28 cellular contexts compared by ENCODE assay signal in genomic region chr12:15193927-15194326, GRCh38. TPM values are rescaled to one million over a fixed set of nuclear protein-coding genes. Genes with fewer than 3 reads are reported as not detected.
DNase-seq lines count a peak whose midpoint lies in the region; ATAC-seq, FAIRE-seq and TF ChIP-seq lines count a peak whose summit lies in the region.
"Had no signal": no experiment of that assay in that cellular context is flagged by ENCODE, and none has a peak within 500 bp of the region (broad histone marks: within the 10 kb centered on the region; RNA-seq: fewer than 3 reads in every experiment).

No MANE protein-coding gene starts in this region.

- CTCF ChIA-PET in K562 (lab: Yijun Ruan, JAX; ENCODE audit: low intra/inter-chr PET ratio), result no interaction called here
- CTCF ChIA-PET in activated naive CD4-positive, alpha-beta T cell treated with anti-CD3 and anti-CD28 coated beads for 36 hours (lab: Charles Lee), result interaction anchor here (1.0 kb wide), 1 partner anchor 27 kb away, joined by 3 read pairs; the partner anchor contains the start of gene RERG

- H3K36me3 Mint-ChIP-seq in activated naive CD4-positive, alpha-beta T cell treated with anti-CD3 and anti-CD28 coated beads for 36 hours (ENCODE audit: low read depth), result no peaks in the 10 kb centered on the region
- H3K36me3 Mint-ChIP-seq: neural progenitor cell had no signal

- POLR2A ChIA-PET in K562 (lab: Yijun Ruan, JAX), result no interaction called here

- ATAC-seq in K562 (no peak), GM19328 (IDR thresholded peaks at IDR 0.05; ENCODE audit: unreplicated experiment) (no peak)
- ATAC-seq: gastroesophageal sphincter, left colon, mucosa of descending colon had no signal

- in situ Hi-C loops in K562 (cut with MboI), result no loop called here

- H3K27me3 Mint-ChIP-seq in activated naive CD4-positive, alpha-beta T cell treated with anti-CD3 and anti-CD28 coated beads for 36 hours (ENCODE audit: low read depth), result peaks cover 10% of the 10 kb centered on the region

- H3K27me3 ChIP-seq in ACC112 (ENCODE audit: insufficient read depth, low read length) (no peaks in the 10 kb centered on the region), K562 (ENCODE audit: control insufficient read depth in 2 of 2, insufficient read depth in 2 of 2, low read length in 2 of 2) (no peaks in the 10 kb centered on the region), parathyroid adenoma (ENCODE audit: control insufficient read depth, insufficient read depth, low read length) (no peaks in the 10 kb centered on the region)
- H3K27me3 ChIP-seq: dorsolateral prefrontal cortex, gastroesophageal sphincter, neural progenitor cell had no signal

- no peaks in the 10 kb centered on the region for H3K9me3 Mint-ChIP-seq in activated naive CD4-positive, alpha-beta T cell treated with anti-CD3 and anti-CD28 coated beads for 36 hours
- H3K9me3 Mint-ChIP-seq: neural progenitor cell had no signal

- H3K27ac Mint-ChIP-seq in activated naive CD4-positive, alpha-beta T cell treated with anti-CD3 and anti-CD28 coated beads for 36 hours, result no peak overlapping the region
- H3K27ac Mint-ChIP-seq: neural progenitor cell had no signal

- H3K9me3 ChIP-seq in K562 (replicated peaks; ENCODE audit: control insufficient read depth, insufficient read depth, low read depth, low read length) (no peaks in the 10 kb centered on the region), parathyroid adenoma (ENCODE audit: control insufficient read depth, low read length) (no peaks in the 10 kb centered on the region)
- H3K9me3 ChIP-seq: Caco-2, gastroesophageal sphincter, mucosa of descending colon had no signal

- FAIRE-seq in K562 (lab: Jason Lieb, UNC), result no peak
- peak; percentile 41 for FAIRE-seq in islet of Langerhans (lab: Jason Lieb, UNC)

- DNase-seq in K562 (ENCODE audit: extremely low read depth in 1 of 4, low spot score in 3 of 4) (no peak), NCI-H345 (lab: John Stamatoyannopoulos, UW) (no peak)
- DNase-seq in activated naive CD4-positive, alpha-beta T cell treated with anti-CD3 and anti-CD28 coated beads for 36 hours, result no peak
- no peak for DNase-seq in activated naive CD4-positive, alpha-beta T cell treated with anti-CD3 and anti-CD28 coated beads, Interleukin-2, amount 50 U/mL, for 16 hours
- DNase-seq: activated CD4-positive, alpha-beta T cell treated with anti-CD3 and anti-CD28 coated beads, Interleukin-2, amount 50 U/mL, for 4 hours; activated effector memory CD4-positive, alpha-beta T cell treated with Interleukin-2 at 50 U/mL for 16 hours; Caco-2; central memory CD4-positive, alpha-beta T cell; dorsolateral prefrontal cortex; GM23248; left colon; mucosa of descending colon; NCI-H1092 treated with DMSO at 0.1 percent for 48 hours; NCI-H2081; NCI-H510A; RPMI8226; stimulated activated CD8-positive, alpha-beta memory T cell treated with anti-CD3 and anti-CD28 coated beads, Interleukin-4, amount 100 ng/mL, for 48 hours had no signal

- no peak for TF ChIP-seq EP300 in K562 (IDR thresholded peaks at IDR 0.05; ENCODE audit: low read length)

- no peak overlapping the region for H3K4me3 Mint-ChIP-seq in activated naive CD4-positive, alpha-beta T cell treated with anti-CD3 and anti-CD28 coated beads for 36 hours
- H3K4me3 Mint-ChIP-seq: neural progenitor cell had no signal

- H3K36me3 ChIP-seq in ACC112 (ENCODE audit: insufficient read depth, low read length) (no peaks in the 10 kb centered on the region), K562 (ENCODE audit: control insufficient read depth, insufficient read depth, low read length) (no peaks in the 10 kb centered on the region), parathyroid adenoma (ENCODE audit: control insufficient read depth, insufficient read depth, low read length) (no peaks in the 10 kb centered on the region)
- H3K36me3 ChIP-seq: gastroesophageal sphincter, neural progenitor cell had no signal

- BruUV-seq in K562 (replicated peaks; lab: Mats Ljungman, UMichigan), result no TSS peak

- H3K4me3 ChIP-seq in ACC112 (ENCODE audit: low read depth, low read length) (peak overlapping the region; percentile 19; the same call in 1 of the 2 replicates), K562 (no peak overlapping the region), parathyroid adenoma (ENCODE audit: low read depth, low read length) (no peak overlapping the region)
- H3K4me3 ChIP-seq: dorsolateral prefrontal cortex, gastroesophageal sphincter, GM23248, mucosa of descending colon, neural progenitor cell, SK-N-MC had no signal

- no peaks in the 10 kb centered on the region for H4K20me1 ChIP-seq in K562 (replicated peaks; ENCODE audit: control insufficient read depth, insufficient read depth, low read length)

- H3K9ac ChIP-seq in K562 (ENCODE audit: insufficient read depth in 1 of 2, low read depth in 2 of 2, low read length in 2 of 2) (no peak overlapping the region), parathyroid adenoma (no peak overlapping the region)
- H3K9ac ChIP-seq: GM23248, neural progenitor cell had no signal

- TF ChIP-seq RAD21 in K562 (CRISPR knock-in tag; conservative IDR thresholded peaks at IDR 0.05 in 1 of 2, IDR thresholded peaks at IDR 0.05 in 1 of 2), result no peak

- H2AFZ ChIP-seq in ACC112 (ENCODE audit: low read length, unreplicated experiment) (no peak overlapping the region), K562 (ENCODE audit: low read depth, low read length) (no peak overlapping the region), parathyroid adenoma (peak overlapping the region; percentile 43)
- H2AFZ ChIP-seq: GM23248, neural progenitor cell had no signal

- peaks cover 26% of the 10 kb centered on the region for H3K4me1 ChIP-seq in ACC112 (ENCODE audit: control insufficient read depth, insufficient read depth, low read length, unreplicated experiment)
- no peaks in the 10 kb centered on the region for H3K4me1 ChIP-seq in K562 (replicated peaks in 1 of 2; ENCODE audit: control insufficient read depth in 2 of 2, insufficient read depth in 2 of 2, low read length in 2 of 2)
- peaks cover 43% of the 10 kb centered on the region for H3K4me1 ChIP-seq in parathyroid adenoma
- H3K4me1 ChIP-seq: Caco-2, neural progenitor cell had no signal

- intact Hi-C loops in K562 (cut with micrococcal nuclease), result no loop called here
- intact Hi-C loops in activated naive CD4-positive, alpha-beta T cell treated with anti-CD3 and anti-CD28 coated beads for 36 hours (cut with micrococcal nuclease), result no loop called here

- TF ChIP-seq POLR2A in K562 (conservative IDR thresholded peaks at IDR 0.05), result no peak

- H3K27ac ChIP-seq in ACC112 (ENCODE audit: low read depth, low read length), result peak overlapping the region; percentile 69
- no peak overlapping the region for H3K27ac ChIP-seq in K562 (ENCODE audit: extremely low read depth, low read depth, low read length)
- H3K27ac ChIP-seq in parathyroid adenoma, result peak overlapping the region; percentile 55
- H3K27ac ChIP-seq: dorsolateral prefrontal cortex, GM23248, neural progenitor cell, SK-N-MC, VCaP had no signal

- 0% methylated on average over 2 of the region's 3 CpGs for WGBS in K562 (ENCODE audit: insufficient coverage, low coverage, missing lambda C conversion rate)

- no peaks in the 10 kb centered on the region for H3K79me2 ChIP-seq in ACC112 (ENCODE audit: control insufficient read depth, insufficient read depth, low read length, unreplicated experiment)
- no peaks in the 10 kb centered on the region for H3K79me2 ChIP-seq in K562 (ENCODE audit: control insufficient read depth, insufficient read depth, low read length)
- peaks cover 2% of the 10 kb centered on the region for H3K79me2 ChIP-seq in parathyroid adenoma

- H3K4me2 ChIP-seq in K562 (ENCODE audit: insufficient read depth, low read length) (no peak overlapping the region), parathyroid adenoma (ENCODE audit: low read length) (no peak overlapping the region)
- H3K4me2 ChIP-seq: neural progenitor cell had no signal

- H3K9me1 ChIP-seq in K562 (ENCODE audit: control insufficient read depth, insufficient read depth, low read length), result no peaks in the 10 kb centered on the region

- no peaks in the 10 kb centered on the region for H3K4me1 Mint-ChIP-seq in activated naive CD4-positive, alpha-beta T cell treated with anti-CD3 and anti-CD28 coated beads for 36 hours (ENCODE audit: low read depth)

- TF ChIP-seq CTCF in K562 (IDR thresholded peaks at IDR 0.05 in 2 of 3, conservative IDR thresholded peaks at IDR 0.05 in 1 of 3; ENCODE audit: insufficient read depth in 2 of 3, low read depth in 1 of 3, low read length in 3 of 3), result no peak
- no peak for TF ChIP-seq CTCF in parathyroid adenoma (IDR thresholded peaks at IDR 0.05)

TF ChIP-seq in K562, 482 proteins besides CTCF, POLR2A, EP300 and RAD21 (continues in another document):
- no peak for TF ChIP-seq NEUROD1 (IDR thresholded peaks at IDR 0.05; ENCODE audit: borderline replicate concordance, low read depth, low read length, partially characterized antibody)

RNA-seq across cellular contexts. Expression of gene RERG, which starts 27.3 kb away (rescaled TPM):
- total RNA-seq in K562 (2011; cell fraction: chromatin; rRNA removed; ENCODE audit: low replicate concordance), result 4.3 and 6.6 TPM in 2 replicates
- 4.0 and 7.6 TPM in 2 replicates for total RNA-seq in K562 (2011; cell fraction: nucleolus; rRNA removed)
- 9.6 and 9.8 TPM in 2 replicates for total RNA-seq in K562 (2011; cell fraction: nucleoplasm; rRNA removed)
- total RNA-seq in K562 (2014; rRNA removed) (2.9 and 3.0 TPM in 2 replicates), K562 (2014; rRNA removed; fragmentation: Illumina TruSeq; extraction: Trizol) (5.2 and 5.4 TPM in 2 replicates), K562 (2015; rRNA removed; fragmentation: Illumina TruSeq; extraction: Trizol) (5.4 and 7.3 TPM in 2 replicates), K562 (2021) (3.9 and 4.3 TPM in 2 replicates)
- polyA plus RNA-seq in K562 (2011; rRNA removed) (0.19 and 2.2 TPM in 2 replicates), K562 (2014; fragmentation: Illumina TruSeq; extraction: Trizol) (6.0 TPM in 2 replicates), K562 (2014; fragmentation: Nextera tagmentation; extraction: Ambion mirVana) (1 to 10 TPM; 2.6 TPM), K562 (2014; rRNA removed) (2.2 and 4.4 TPM in 2 replicates)
- polyA plus RNA-seq in K562 (2011; cell fraction: cytosol; rRNA removed), result 0.46 and 1.1 TPM in 2 replicates
- polyA plus RNA-seq in K562 (2011; cell fraction: nucleus; rRNA removed), result 0.69 and 2.1 TPM in 2 replicates
- 4.3 and 4.7 TPM in 2 replicates for polyA plus RNA-seq in K562 (2012)
- 0.57 and 3.2 TPM in 2 replicates for polyA minus RNA-seq in K562 (2011; rRNA and poly(A)+ RNA removed)
- polyA minus RNA-seq in K562 (2011; cell fraction: cytosol; rRNA and poly(A)+ RNA removed), result 1.7 TPM in 1 of 2 replicates, not detected in the other
- 1.2 and 7.4 TPM in 2 replicates for polyA minus RNA-seq in K562 (2011; cell fraction: nucleus; rRNA and poly(A)+ RNA removed)
- not detected for total RNA-seq in activated naive CD4-positive, alpha-beta T cell treated with anti-CD3 and anti-CD28 coated beads for 36 hours
- total RNA-seq: A172; Caco-2; GM23248; T-helper 2 cell treated with Interferon-gamma antibody and Interleukin-4, amounts not matched to agents 100 ng/mL and 5 ng/mL, for 36 hours had no signal
- polyA plus RNA-seq: BJ, GM23248 had no signal
